ENCODE assay signal across 9 cellular contexts in genomic region chr10:21515581-21516269, GRCh38. TPM values are rescaled to one million over a fixed set of nuclear protein-coding genes. Genes with fewer than 3 reads are reported as not detected.
DNase-seq lines count a peak whose midpoint lies in the region; ATAC-seq and TF ChIP-seq lines count a peak whose summit lies in the region.
"Had no signal": no experiment of that assay in that cellular context is flagged by ENCODE, and none has a peak within 500 bp of the region (broad histone marks: within the 10 kb centered on the region; RNA-seq: fewer than 3 reads in every experiment).

No MANE protein-coding gene starts in this region.

- peaks cover 32% of the 10 kb centered on the region for H3K4me1 Mint-ChIP-seq in activated naive CD8-positive, alpha-beta T cell treated with anti-CD3 and anti-CD28 coated beads, Interleukin-2, amount 50 U/mL, for 24 hours

- peaks cover 22% of the 10 kb centered on the region for H3K4me1 ChIP-seq in stomach smooth muscle (ENCODE audit: control insufficient read depth, insufficient read depth, low read length)

- H3K4me3 ChIP-seq in kidney epithelial cell (ENCODE audit: low read depth, low read length) (peak overlapping the region; percentile 60), stomach smooth muscle (ENCODE audit: low read length in 2 of 2) (peak overlapping the region; percentile 78 to 87)

- peak overlapping the region; percentile 69 for H3K27ac ChIP-seq in stomach smooth muscle (ENCODE audit: low read length)
- H3K27ac ChIP-seq: BLaER1 had no signal

- no peak for TF ChIP-seq CTCF in kidney epithelial cell (IDR thresholded peaks at IDR 0.05; ENCODE audit: insufficient read depth, low read length, poor library complexity, severe bottlenecking)

- no peaks in the 10 kb centered on the region for H3K9me3 ChIP-seq in stomach smooth muscle (ENCODE audit: control insufficient read depth in 2 of 2, low read length in 2 of 2)
- H3K9me3 ChIP-seq: BLaER1 had no signal

- H3K36me3 Mint-ChIP-seq in activated naive CD8-positive, alpha-beta T cell treated with anti-CD3 and anti-CD28 coated beads, Interleukin-2, amount 50 U/mL, for 24 hours (ENCODE audit: low read depth): no peaks in the 10 kb centered on the region

- H3K9ac ChIP-seq in stomach smooth muscle (ENCODE audit: low read length in 2 of 2): peak overlapping the region; percentile 17 to 60
- H3K9ac ChIP-seq: BLaER1 had no signal

- no peak for ATAC-seq in activated naive CD8-positive, alpha-beta T cell treated with anti-CD3 and anti-CD28 coated beads, Interleukin-2, amount 50 U/mL, for 24 hours
- no peak for ATAC-seq in HG03520 (IDR thresholded peaks at IDR 0.05; ENCODE audit: unreplicated experiment)

- H3K27ac Mint-ChIP-seq in activated naive CD8-positive, alpha-beta T cell treated with anti-CD3 and anti-CD28 coated beads, Interleukin-2, amount 50 U/mL, for 24 hours: no peak overlapping the region

- H3K36me3 ChIP-seq in kidney epithelial cell (ENCODE audit: control insufficient read depth, insufficient read depth, low read length): no peaks in the 10 kb centered on the region
- no peaks in the 10 kb centered on the region for H3K36me3 ChIP-seq in stomach smooth muscle (ENCODE audit: control insufficient read depth in 2 of 2, insufficient read depth in 2 of 2, low read length in 2 of 2)
- H3K36me3 ChIP-seq: BLaER1 had no signal

- no peaks in the 10 kb centered on the region for H3K9me3 Mint-ChIP-seq in activated naive CD8-positive, alpha-beta T cell treated with anti-CD3 and anti-CD28 coated beads, Interleukin-2, amount 50 U/mL, for 24 hours

- peaks cover 80% of the 10 kb centered on the region for H3K27me3 Mint-ChIP-seq in activated naive CD8-positive, alpha-beta T cell treated with anti-CD3 and anti-CD28 coated beads, Interleukin-2, amount 50 U/mL, for 24 hours

- DNase-seq in NCI-H526 treated with DMSO at 0.1 percent for 48 hours (lab: John Stamatoyannopoulos, UW) (peak; percentile 62), NCI-H526 (lab: John Stamatoyannopoulos, UW) (no peak), kidney epithelial cell (ENCODE audit: low read depth) (no peak), iPS-NIHi11 (ENCODE audit: low spot score) (no peak)
- no peak for DNase-seq in activated naive CD8-positive, alpha-beta T cell treated with anti-CD3 and anti-CD28 coated beads, Interleukin-2, amount 50 U/mL, for 24 hours
- DNase-seq in activated CD8-positive, alpha-beta memory T cell treated with anti-CD3 and anti-CD28 coated beads for 24 hours: no peak

- H3K4me3 Mint-ChIP-seq in activated naive CD8-positive, alpha-beta T cell treated with anti-CD3 and anti-CD28 coated beads, Interleukin-2, amount 50 U/mL, for 24 hours: peak overlapping the region; percentile 32

- H3K27me3 ChIP-seq in kidney epithelial cell (ENCODE audit: control insufficient read depth, insufficient read depth, low read length) (no peaks in the 10 kb centered on the region), stomach smooth muscle (ENCODE audit: control insufficient read depth in 1 of 2, insufficient read depth in 2 of 2, low read length in 2 of 2) (peaks cover 0 to 8% of the 10 kb centered on the region in 2 donors)

RNA-seq across cellular contexts. Expression of gene SKIDA1, which starts 9.8 kb away (rescaled TPM):
- 0.27 and 1.5 TPM in 2 replicates for total RNA-seq in kidney epithelial cell

RNA-seq across cellular contexts. Expression of gene MLLT10, which starts 18.3 kb away (rescaled TPM):
- total RNA-seq in kidney epithelial cell: 32.3 and 32.7 TPM in 2 replicates
